1 cellular context compared by ENCODE assay signal in genomic region chr7:129774359-129774758, GRCh38.
A peak's percentile ranks its signal among the peaks of the same experiment; 100 is the strongest.
TF ChIP-seq lines count a peak whose summit lies in the region.

No MANE protein-coding gene starts in this region.

TF ChIP-seq in HEK293, 187 proteins besides CTCF, POLR2A, EP300 and RAD21 (continued from another document):
- TF ChIP-seq PRDM4 (tag by site-specific recombination; IDR thresholded peaks at IDR 0.05), result 0 out of 2 replicates have a peak, but pooled peaks have one; percentile 57
- no peak for TF ChIP-seq ZNF639 (tag by site-specific recombination; IDR thresholded peaks at IDR 0.05)
- no peak for TF ChIP-seq ZNF621 (tag by site-specific recombination; IDR thresholded peaks at IDR 0.05)
- TF ChIP-seq ZSCAN4 (tag by site-specific recombination; IDR thresholded peaks at IDR 0.05), result no peak
- TF ChIP-seq ZNF202 (tag by site-specific recombination; IDR thresholded peaks at IDR 0.05; ENCODE audit: borderline replicate concordance), result no peak
- TF ChIP-seq ZNF121 (tag by site-specific recombination; IDR thresholded peaks at IDR 0.05), result no peak
- TF ChIP-seq ZBTB6 (tag by site-specific recombination; IDR thresholded peaks at IDR 0.05), result no peak
- TF ChIP-seq ZFP41 (tag by site-specific recombination; IDR thresholded peaks at IDR 0.05; ENCODE audit: borderline replicate concordance), result no peak
- no peak for TF ChIP-seq ZNF561 (tag by site-specific recombination; IDR thresholded peaks at IDR 0.05; ENCODE audit: borderline replicate concordance)
- no peak for TF ChIP-seq ZIC2 (tag by site-specific recombination; IDR thresholded peaks at IDR 0.05)
- peak; percentile 91 for TF ChIP-seq ZFHX2 (tag by site-specific recombination; conservative IDR thresholded peaks at IDR 0.05)
- no peak for TF ChIP-seq ZNF677 (tag by site-specific recombination; IDR thresholded peaks at IDR 0.05)
- TF ChIP-seq SP2 (tag by site-specific recombination; IDR thresholded peaks at IDR 0.05), result 0 out of 2 replicates have a peak, but pooled peaks have one; percentile 7
- peak; percentile 41; the same call in 1 of the 2 replicates for TF ChIP-seq ZBTB8A (tag by site-specific recombination; IDR thresholded peaks at IDR 0.05)
